In genomic region chr21:33069994-33070811, GRCh38 we compare ENCODE assay signal across 10 cellular contexts. TPM values are rescaled to one million over a fixed set of nuclear protein-coding genes. Genes with fewer than 3 reads are reported as not detected.
A peak's percentile ranks its signal among the peaks of the same experiment; 100 is the strongest.
DNase-seq lines count a peak whose midpoint lies in the region; ATAC-seq and TF ChIP-seq lines count a peak whose summit lies in the region.
"Had no signal": no experiment of that assay in that cellular context is flagged by ENCODE, and none has a peak within 500 bp of the region (broad histone marks: within the 10 kb centered on the region; RNA-seq: fewer than 3 reads in every experiment).

A gene with protein sequence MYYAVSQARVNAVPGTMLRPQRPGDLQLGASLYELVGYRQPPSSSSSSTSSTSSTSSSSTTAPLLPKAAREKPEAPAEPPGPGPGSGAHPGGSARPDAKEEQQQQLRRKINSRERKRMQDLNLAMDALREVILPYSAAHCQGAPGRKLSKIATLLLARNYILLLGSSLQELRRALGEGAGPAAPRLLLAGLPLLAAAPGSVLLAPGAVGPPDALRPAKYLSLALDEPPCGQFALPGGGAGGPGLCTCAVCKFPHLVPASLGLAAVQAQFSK (plus strand): TSS chr21:33070141. CDS start chr21:33070247, 106 bp downstream.

- no peak within 1 kb of the TSS for H3K27ac Mint-ChIP-seq in WTC11

- no peak for TF ChIP-seq CTCF in WTC11 (IDR thresholded peaks at IDR 0.05)
- TF ChIP-seq CTCF in BE2C (IDR thresholded peaks at IDR 0.05; ENCODE audit: low read depth, low read length) = no peak

- H3K4me3 ChIP-seq in effector memory CD4-positive, alpha-beta T cell (ENCODE audit: insufficient read depth, low read depth, low read length, poor library complexity, severe bottlenecking) = peak within 1 kb of the TSS; percentile 52
- H3K4me3 ChIP-seq in BE2C (ENCODE audit: low read depth, low read length) = no peak within 1 kb of the TSS
- H3K4me3 ChIP-seq: ovary had no signal

- no peak within 1 kb of the TSS for H3K27ac ChIP-seq in effector memory CD4-positive, alpha-beta T cell (ENCODE audit: insufficient read depth, low read length, poor library complexity, severe bottlenecking)
- peak within 1 kb of the TSS; percentile 91 for H3K27ac ChIP-seq in substantia nigra (ENCODE audit: low read depth, low read length, poor library complexity, severe bottlenecking)
- H3K27ac ChIP-seq: ovary had no signal

- H3K4me1 Mint-ChIP-seq in WTC11 = peaks cover 42% of the 10 kb centered on the region

- peaks cover 5% of the 10 kb centered on the region; the same call in 1 of the 2 replicates for H3K9me3 Mint-ChIP-seq in WTC11

- peaks cover 18% of the 10 kb centered on the region for H3K4me1 ChIP-seq in effector memory CD4-positive, alpha-beta T cell (ENCODE audit: control insufficient read depth, insufficient read depth, low read length, poor library complexity, severe bottlenecking)
- H3K4me1 ChIP-seq in BE2C = no peaks in the 10 kb centered on the region

- POLR2A ChIA-PET in WTC11 (lab: Charles Lee) = interaction anchor here (1.4 kb wide), 1 partner anchor 44 kb away, joined by 4 read pairs; the partner anchor contains the start of gene OLIG2

- CTCF ChIA-PET in WTC11 (lab: Charles Lee) = interaction anchor here (0.7 to 1.4 kb wide), 6 partner anchors 38 to 127 kb away, joined by 3 to 14 read pairs (median 4); partner anchors contain the start of gene OLIG2

- no peaks in the 10 kb centered on the region for H3K36me3 ChIP-seq in effector memory CD4-positive, alpha-beta T cell (ENCODE audit: control insufficient read depth, insufficient read depth, low read length)
- no peaks in the 10 kb centered on the region for H3K36me3 ChIP-seq in BE2C
- H3K36me3 ChIP-seq: ovary had no signal

- H3K27me3 Mint-ChIP-seq in WTC11 (ENCODE audit: low read depth) = peaks cover 89% of the 10 kb centered on the region

- peaks cover 39% of the 10 kb centered on the region for H3K27me3 ChIP-seq in effector memory CD4-positive, alpha-beta T cell (replicated peaks; ENCODE audit: control insufficient read depth, insufficient read depth, low read length, poor library complexity, severe bottlenecking)
- H3K27me3 ChIP-seq in BE2C = peaks cover 83% of the 10 kb centered on the region
- H3K27me3 ChIP-seq: ovary had no signal

- peak within 1 kb of the TSS; percentile 70 for H3K4me3 Mint-ChIP-seq in WTC11

- no peaks in the 10 kb centered on the region for H3K9me3 ChIP-seq in effector memory CD4-positive, alpha-beta T cell (ENCODE audit: control insufficient read depth, low read length)
- H3K9me3 ChIP-seq in BE2C = peaks cover 3% of the 10 kb centered on the region; the same call in 1 of the 2 replicates

- DNase-seq in EH (ENCODE audit: low read depth) (peak; percentile 19), LHCN-M2 (ENCODE audit: low read depth) (peak; percentile 11), WTC11 (ENCODE audit: low spot score) (peak; percentile 82), midbrain (lab: John Stamatoyannopoulos, UW) (peak; percentile 83), substantia nigra (lab: John Stamatoyannopoulos, UW) (peak; percentile 32 to 89 (median 72)), mesenteric fat pad (ENCODE audit: low spot score) (no peak), BE2C (no peak)
- no peak for DNase-seq in effector memory CD4-positive, alpha-beta T cell

- H3K36me3 Mint-ChIP-seq in WTC11 = no peaks in the 10 kb centered on the region

- peak; percentile 79 for ATAC-seq in WTC11

TF ChIP-seq in WTC11, 78 proteins besides CTCF, POLR2A, EP300 and RAD21 (continues in another document):
- TF ChIP-seq, protein P1, sequence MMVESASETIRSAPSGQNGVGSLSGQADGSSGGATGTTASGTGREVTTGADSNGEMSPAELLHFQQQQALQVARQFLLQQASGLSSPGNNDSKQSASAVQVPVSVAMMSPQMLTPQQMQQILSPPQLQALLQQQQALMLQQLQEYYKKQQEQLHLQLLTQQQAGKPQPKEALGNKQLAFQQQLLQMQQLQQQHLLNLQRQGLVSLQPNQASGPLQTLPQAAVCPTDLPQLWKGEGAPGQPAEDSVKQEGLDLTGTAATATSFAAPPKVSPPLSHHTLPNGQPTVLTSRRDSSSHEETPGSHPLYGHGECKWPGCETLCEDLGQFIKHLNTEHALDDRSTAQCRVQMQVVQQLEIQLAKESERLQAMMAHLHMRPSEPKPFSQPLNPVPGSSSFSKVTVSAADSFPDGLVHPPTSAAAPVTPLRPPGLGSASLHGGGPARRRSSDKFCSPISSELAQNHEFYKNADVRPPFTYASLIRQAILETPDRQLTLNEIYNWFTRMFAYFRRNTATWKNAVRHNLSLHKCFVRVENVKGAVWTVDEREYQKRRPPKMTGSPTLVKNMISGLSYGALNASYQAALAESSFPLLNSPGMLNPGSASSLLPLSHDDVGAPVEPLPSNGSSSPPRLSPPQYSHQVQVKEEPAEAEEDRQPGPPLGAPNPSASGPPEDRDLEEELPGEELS (CRISPR knock-in tag; IDR thresholded peaks at IDR 0.05) = peak; percentile 81
- TF ChIP-seq ELF4 (CRISPR knock-in tag; IDR thresholded peaks at IDR 0.05; ENCODE audit: low read depth) (no peak), TP53 (CRISPR knock-in tag; IDR thresholded peaks at IDR 0.05) (0 out of 2 replicates have a peak, but pooled peaks have one; percentile 34), USF1 (CRISPR knock-in tag; IDR thresholded peaks at IDR 0.05) (0 out of 2 replicates have a peak, but pooled peaks have one; percentile 14), E2F5 (CRISPR knock-in tag; IDR thresholded peaks at IDR 0.05) (0 out of 2 replicates have a peak, but pooled peaks have one; percentile 41), FOXP1 (CRISPR knock-in tag; IDR thresholded peaks at IDR 0.05; ENCODE audit: borderline replicate concordance) (peak; percentile 63), ZNF263 (CRISPR knock-in tag; IDR thresholded peaks at IDR 0.05; ENCODE audit: low read depth) (peak; percentile 98), FOXK1 (CRISPR knock-in tag; IDR thresholded peaks at IDR 0.05) (peak; percentile 61; the same call in 1 of the 2 replicates), NFYB (CRISPR knock-in tag; conservative IDR thresholded peaks at IDR 0.05; ENCODE audit: low read depth) (peak; percentile 78), TEAD1 (CRISPR knock-in tag; IDR thresholded peaks at IDR 0.05) (no peak), ZNF396 (CRISPR knock-in tag; IDR thresholded peaks at IDR 0.05; ENCODE audit: borderline replicate concordance) (no peak), ARID4B (CRISPR knock-in tag; IDR thresholded peaks at IDR 0.05; ENCODE audit: borderline replicate concordance) (0 out of 2 replicates have a peak, but pooled peaks have one; percentile 56), NR3C1 (CRISPR knock-in tag; conservative IDR thresholded peaks at IDR 0.05; ENCODE audit: low read depth) (no peak)
- TF ChIP-seq, protein P2, sequence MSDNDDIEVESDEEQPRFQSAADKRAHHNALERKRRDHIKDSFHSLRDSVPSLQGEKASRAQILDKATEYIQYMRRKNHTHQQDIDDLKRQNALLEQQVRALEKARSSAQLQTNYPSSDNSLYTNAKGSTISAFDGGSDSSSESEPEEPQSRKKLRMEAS (CRISPR knock-in tag; IDR thresholded peaks at IDR 0.05) = peak; percentile 72; the same call in 1 of the 2 replicates

RNA-seq across cellular contexts. Expression of the gene that starts here (rescaled TPM):
- total RNA-seq in LHCN-M2 (2014; rRNA removed) (not detected in 2 replicates), WTC11 (2021) (2.1 to 2.4 TPM (median 2.2 TPM) in 3 replicates), mesenteric fat pad (not detected)
- not detected for polyA plus RNA-seq in LHCN-M2 (2012)
- polyA plus RNA-seq in BE2C (2012; ENCODE audit: insufficient read depth, insufficient read length, low read depth) = not detected
- total RNA-seq: HT1080, ovary had no signal
- polyA plus RNA-seq: ovary had no signal

Comparison
In these comparisons a context has a peak if more than half of its experiments do, and no peak if none do; other contexts are left out.
1. Peak in DNase-seq in LHCN-M2; RNA of the gene not detected or under 1 TPM.
2. DNase-seq: peak in EH (single experiment), WTC11 (single experiment), midbrain (single experiment) and substantia nigra (49 of 49); none in effector memory CD4-positive, alpha-beta T cell (0 of 3), mesenteric fat pad (single experiment) and BE2C (single experiment).